In the genomic region with DNA sequence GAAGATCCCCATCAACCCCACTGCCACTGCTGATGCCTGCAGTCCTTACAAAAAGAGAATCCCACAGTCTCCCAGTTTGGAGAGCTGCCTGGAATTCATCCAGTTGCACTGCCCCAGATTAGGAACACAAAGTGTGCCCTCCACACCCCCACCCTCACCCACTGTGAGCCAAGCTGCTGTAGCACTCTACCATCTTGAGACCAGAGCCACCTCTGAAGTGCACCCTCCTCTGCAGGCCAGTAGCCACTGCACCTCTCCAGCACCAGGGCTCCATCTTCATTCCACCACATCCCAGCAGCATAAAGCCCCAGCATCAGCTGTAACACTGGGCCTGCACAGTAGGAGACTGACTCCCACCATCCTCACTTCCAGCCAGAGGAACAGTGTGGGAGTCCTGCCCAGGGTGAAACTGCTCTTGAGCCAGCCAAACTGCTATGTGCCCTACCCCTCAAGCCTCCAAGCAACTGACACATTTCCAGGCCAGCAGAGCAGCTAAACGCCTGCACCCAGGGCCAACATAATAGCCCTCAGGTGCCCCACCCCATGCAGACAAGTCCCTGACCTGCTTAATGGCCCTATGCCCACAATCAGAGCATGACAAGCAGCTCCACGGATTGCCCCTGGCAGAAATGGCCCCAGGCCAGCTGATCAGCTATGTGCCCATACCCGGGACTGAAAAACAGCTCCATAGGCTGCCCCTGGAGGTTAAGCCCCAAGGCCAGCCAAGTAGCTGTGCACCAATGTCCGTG, we compare ENCODE assay signal across 18 cellular contexts.
"Had no signal": no experiment of that assay in that cellular context is flagged by ENCODE, and none has a peak within 500 bp of the region (broad histone marks: within the 10 kb centered on the region; RNA-seq: fewer than 3 reads in every experiment).

No MANE protein-coding gene starts in this region.

- H3K79me2 ChIP-seq: hepatocyte had no signal

- H3K4me1 ChIP-seq: ascending aorta, breast epithelium had no signal

- ATAC-seq: activated CD4-positive, alpha-beta T cell treated with anti-CD3 and anti-CD28 coated beads for 36 hours; activated CD8-positive, alpha-beta memory T cell treated with anti-CD3 and anti-CD28 coated beads, Interleukin-2, amount 10 ng/mL, durations not matched to agents 7 days and 5 days; gastroesophageal sphincter; sciatic nerve; SK-N-SH treated with all-trans-retinoic acid at 6 μM for 48 hours had no signal

- DNase-seq: activated CD4-positive, alpha-beta memory T cell treated with anti-CD3 and anti-CD28 coated beads for 36 hours; activated CD4-positive, alpha-beta T cell treated with anti-CD3 and anti-CD28 coated beads for 36 hours; activated CD8-positive, alpha-beta memory T cell treated with anti-CD3 and anti-CD28 coated beads, Interleukin-2, amount 10 ng/mL, durations not matched to agents 7 days and 5 days; activated naive CD4-positive, alpha-beta T cell treated with anti-CD3 and anti-CD28 coated beads, Interleukin-2, amount 10 ng/mL, durations not matched to agents 7 days and 5 days; activated T-cell treated with anti-CD3 and anti-CD28 coated beads, Interleukin-2, amount 50 U/mL, for 1 hour; dermis blood vessel endothelial cell; islet precursor cell; occipital lobe; T-helper 1 cell; T1000; tibial artery; WERI-Rb-1 had no signal

- H3K27ac ChIP-seq: ascending aorta, breast epithelium, gastroesophageal sphincter, hepatocyte, tibial artery, WERI-Rb-1 had no signal

- H3K36me3 ChIP-seq: breast epithelium, WERI-Rb-1 had no signal

- H2AFZ ChIP-seq: hepatocyte had no signal

- H3K4me3 ChIP-seq: ascending aorta, breast epithelium, gastroesophageal sphincter, hepatocyte, tibial artery had no signal

- H3K4me2 ChIP-seq: hepatocyte had no signal

- H3K27me3 ChIP-seq: ascending aorta, breast epithelium, gastroesophageal sphincter, hepatocyte, tibial artery had no signal
